14 cellular contexts compared by ENCODE assay signal in the genomic region with DNA sequence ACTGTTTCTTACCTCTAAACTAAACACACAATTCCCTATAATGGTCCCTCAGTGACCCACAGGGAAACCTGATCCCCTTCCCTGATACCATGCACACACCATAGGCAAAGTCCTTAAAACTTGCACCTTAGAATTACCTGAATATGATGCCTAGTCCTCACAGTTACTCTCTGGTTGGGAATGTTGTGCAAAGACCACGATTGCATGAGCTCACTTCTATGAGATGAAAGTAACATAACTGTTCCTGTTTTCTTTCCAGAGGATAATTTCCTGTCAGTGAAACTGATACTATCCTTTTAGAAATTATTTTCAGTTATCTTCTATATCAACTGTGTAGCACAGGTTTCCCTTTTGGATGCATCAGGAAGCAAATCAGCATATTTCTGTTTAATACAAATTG. TPM values are rescaled to one million over a fixed set of nuclear protein-coding genes. Genes with fewer than 3 reads are reported as not detected.
DNase-seq lines count a peak whose midpoint lies in the region; ATAC-seq and TF ChIP-seq lines count a peak whose summit lies in the region.
"Had no signal": no experiment of that assay in that cellular context is flagged by ENCODE, and none has a peak within 500 bp of the region (broad histone marks: within the 10 kb centered on the region; RNA-seq: fewer than 3 reads in every experiment).

No MANE protein-coding gene starts in this region.

- H3K27ac Mint-ChIP-seq in HFFc6 (peak overlapping the region; percentile 96), memory B cell (peak overlapping the region; percentile 85)

- peaks cover 5% of the 10 kb centered on the region; the same call in 1 of the 2 replicates for H3K9me3 Mint-ChIP-seq in HFFc6
- H3K9me3 Mint-ChIP-seq in memory B cell: no peaks in the 10 kb centered on the region

- H3K4me2 ChIP-seq in BLaER1 treated with 17β-estradiol and CSF1 and Interleukin-3, amounts not matched to agents 10 nM and 100 nM: peak overlapping the region in 9 of 11 experiments; percentile 13 to 66 (median 46); a peak in 15 of 22 replicates

- no peaks in the 10 kb centered on the region for H3K36me3 Mint-ChIP-seq in HFFc6 (ENCODE audit: low read depth)
- peaks cover 20% of the 10 kb centered on the region for H3K36me3 Mint-ChIP-seq in memory B cell

- no peak for TF ChIP-seq CTCF in HFFc6 (IDR thresholded peaks at IDR 0.05)

- peak overlapping the region in 8 of 11 experiments; percentile 1 to 100 (median 92); a peak in 15 of 22 replicates for H3K27ac ChIP-seq in BLaER1 treated with 17β-estradiol and CSF1 and Interleukin-3, amounts not matched to agents 10 nM and 100 nM
- H3K27ac ChIP-seq: tibial nerve had no signal

- H3K27me3 ChIP-seq in BLaER1 treated with 17β-estradiol and CSF1 and Interleukin-3, amounts not matched to agents 10 nM and 100 nM: no peaks in the 10 kb centered on the region
- H3K27me3 ChIP-seq: heart left ventricle, tibial nerve had no signal

- peaks cover 5 to 48% (median 30%) of the 10 kb centered on the region in 11 experiments; a peak in 18 of 22 replicates for H3K36me3 ChIP-seq in BLaER1 treated with 17β-estradiol and CSF1 and Interleukin-3, amounts not matched to agents 10 nM and 100 nM
- H3K36me3 ChIP-seq: heart left ventricle, tibial nerve had no signal

- peaks cover 63 to 85% (median 74%) of the 10 kb centered on the region in 10 experiments for H3K4me1 ChIP-seq in BLaER1 treated with 17β-estradiol and CSF1 and Interleukin-3, amounts not matched to agents 10 nM and 100 nM

- H3K4me3 Mint-ChIP-seq in HFFc6 (peak overlapping the region; percentile 18; the same call in 1 of the 2 replicates), memory B cell (peak overlapping the region; percentile 1)

- DNase-seq in HFFc6 (no peak), amniotic epithelial cell (ENCODE audit: low read depth) (peak; percentile 51), memory B cell (ENCODE audit: low spot score in 2 of 2) (no peak), cortex of kidney (lab: John Stamatoyannopoulos, UW) (no peak), NCI-H774 (lab: John Stamatoyannopoulos, UW) (no peak), NOMO-1 (lab: John Stamatoyannopoulos, UW; ENCODE audit: unreplicated experiment in 2 of 2) (no peak), HuH-7 (ENCODE audit: low spot score) (no peak)
- DNase-seq: activated CD4-positive, alpha-beta T cell treated with anti-CD3 and anti-CD28 coated beads for 4 hours; heart left ventricle; NCI-H1694; RPMI8226 had no signal

- peaks cover 0 to 75% (median 0%) of the 10 kb centered on the region in 11 experiments; a peak in 5 of 22 replicates for H4K20me1 ChIP-seq in BLaER1 treated with 17β-estradiol and CSF1 and Interleukin-3, amounts not matched to agents 10 nM and 100 nM

- H3K27me3 Mint-ChIP-seq in HFFc6 (ENCODE audit: insufficient read depth) (no peaks in the 10 kb centered on the region), memory B cell (no peaks in the 10 kb centered on the region)

- no peak overlapping the region; a peak in 1 of 20 replicates for H3K4me3 ChIP-seq in BLaER1 treated with 17β-estradiol and CSF1 and Interleukin-3, amounts not matched to agents 10 nM and 100 nM
- H3K4me3 ChIP-seq: heart left ventricle, tibial nerve had no signal

- no peak for ATAC-seq in memory B cell (ENCODE audit: low read depth)
- ATAC-seq: HCT116, heart left ventricle had no signal

- H3K4me1 Mint-ChIP-seq in HFFc6 (ENCODE audit: low read depth): peaks cover 56% of the 10 kb centered on the region
- H3K4me1 Mint-ChIP-seq in memory B cell: peaks cover 60% of the 10 kb centered on the region

- H3K9me3 ChIP-seq in BLaER1 treated with 17β-estradiol and CSF1 and Interleukin-3, amounts not matched to agents 10 nM and 100 nM (replicated peaks in 1 of 11): peaks cover 7 to 70% (median 54%) of the 10 kb centered on the region in 11 experiments; a peak in 21 of 22 replicates
- H3K9me3 ChIP-seq: heart left ventricle, tibial nerve had no signal

- H3K9ac ChIP-seq in BLaER1 treated with 17β-estradiol and CSF1 and Interleukin-3, amounts not matched to agents 10 nM and 100 nM: no peak overlapping the region

RNA-seq across cellular contexts. Expression of a gene that starts 51.4 kb away (rescaled TPM):
- 10 to 100 TPM in 4 of 6 experiments, 1 to 10 TPM in 2; 8.0 to 13.9 (median 10.5) TPM for total RNA-seq in HFFc6 (2021; fragmentation: NEBNext Ultra II Directional; extraction: Animal tissue kit (Norgen Biotek cat#: 25700))
